ENCODE assay signal across 10 cellular contexts in the genomic region with DNA sequence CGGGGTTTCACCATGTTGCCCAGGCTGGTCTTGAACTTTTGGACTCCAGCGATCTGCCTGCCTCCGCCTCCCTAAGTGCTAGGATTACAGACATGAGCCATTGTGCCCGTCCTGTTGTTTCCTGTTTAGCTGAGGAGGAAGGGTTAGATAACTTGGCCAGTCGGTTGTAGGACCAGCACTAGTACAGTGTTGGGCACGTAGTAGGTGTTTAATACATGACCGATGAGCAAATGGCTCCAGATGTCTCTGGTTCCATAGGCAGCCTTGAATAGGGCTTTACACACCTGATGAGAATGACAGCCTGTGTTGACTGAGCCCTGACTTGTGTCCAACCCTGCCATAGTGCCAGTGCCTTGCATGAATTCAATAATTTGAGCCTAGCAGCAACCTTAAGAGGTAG. TPM values are rescaled to one million over a fixed set of nuclear protein-coding genes. Genes with fewer than 3 reads are reported as not detected.
DNase-seq lines count a peak whose midpoint lies in the region; ATAC-seq and TF ChIP-seq lines count a peak whose summit lies in the region.
"Had no signal": no experiment of that assay in that cellular context is flagged by ENCODE, and none has a peak within 500 bp of the region (broad histone marks: within the 10 kb centered on the region; RNA-seq: fewer than 3 reads in every experiment).

No MANE protein-coding gene starts in this region.

- H3K27me3 ChIP-seq in hepatocyte (no peaks in the 10 kb centered on the region), SJCRH30 (no peaks in the 10 kb centered on the region)
- H3K27me3 ChIP-seq: gastroesophageal sphincter had no signal

- H3K27ac Mint-ChIP-seq in activated naive CD4-positive, alpha-beta T cell treated with anti-CD3 and anti-CD28 coated beads, Interleukin-2, amount 50 U/mL, for 24 hours: no peak overlapping the region
- peak overlapping the region in 1 of 2 donors; percentile 37 for H3K27ac Mint-ChIP-seq in activated naive CD4-positive, alpha-beta T cell treated with anti-CD3 and anti-CD28 coated beads, Interleukin-2, amount 50 U/mL, for 72 hours
- peak overlapping the region; percentile 49 for H3K27ac Mint-ChIP-seq in activated CD8-positive, alpha-beta T cell treated with anti-CD3 and anti-CD28 coated beads, Interleukin-2, amount 10 ng/mL, durations not matched to agents 7 days and 5 days
- peak overlapping the region; percentile 55 for H3K27ac Mint-ChIP-seq in type B pancreatic cell

- H3K9me3 ChIP-seq in hepatocyte (ENCODE audit: low read depth) (no peaks in the 10 kb centered on the region), SJCRH30 (replicated peaks) (no peaks in the 10 kb centered on the region)
- H3K9me3 ChIP-seq: gastroesophageal sphincter had no signal

- H3K79me2 ChIP-seq in hepatocyte: peaks cover 84% of the 10 kb centered on the region

- H3K4me1 ChIP-seq in hepatocyte (ENCODE audit: insufficient read depth): peaks cover 21% of the 10 kb centered on the region
- no peaks in the 10 kb centered on the region; the same call in 1 of the 2 replicates for H3K4me1 ChIP-seq in SJCRH30

- H3K4me1 Mint-ChIP-seq in activated naive CD4-positive, alpha-beta T cell treated with anti-CD3 and anti-CD28 coated beads, Interleukin-2, amount 50 U/mL, for 24 hours: peaks cover 55% of the 10 kb centered on the region
- peaks cover 55% of the 10 kb centered on the region for H3K4me1 Mint-ChIP-seq in activated CD8-positive, alpha-beta T cell treated with anti-CD3 and anti-CD28 coated beads, Interleukin-2, amount 10 ng/mL, durations not matched to agents 7 days and 5 days (ENCODE audit: low read depth)
- peaks cover 31% of the 10 kb centered on the region for H3K4me1 Mint-ChIP-seq in type B pancreatic cell (ENCODE audit: unreplicated experiment)

- peak overlapping the region; percentile 90 for H3K4me3 Mint-ChIP-seq in activated naive CD4-positive, alpha-beta T cell treated with anti-CD3 and anti-CD28 coated beads, Interleukin-2, amount 50 U/mL, for 24 hours
- peak overlapping the region; percentile 43 for H3K4me3 Mint-ChIP-seq in activated CD8-positive, alpha-beta T cell treated with anti-CD3 and anti-CD28 coated beads, Interleukin-2, amount 10 ng/mL, durations not matched to agents 7 days and 5 days
- H3K4me3 Mint-ChIP-seq in type B pancreatic cell: peak overlapping the region; percentile 75

- H3K27ac ChIP-seq in hepatocyte (peak overlapping the region; percentile 6), SJCRH30 (no peak overlapping the region)

- POLR2A ChIA-PET in activated CD8-positive, alpha-beta T cell treated with anti-CD3 and anti-CD28 coated beads, Interleukin-2, amount 10 ng/mL, durations not matched to agents 7 days and 5 days (lab: Charles Lee): interaction anchor here (0.8 kb wide), 1 partner anchor 9 kb away, joined by 3 read pairs; no protein-coding TSS in a partner anchor

- no peaks in the 10 kb centered on the region for H3K9me3 Mint-ChIP-seq in activated naive CD4-positive, alpha-beta T cell treated with anti-CD3 and anti-CD28 coated beads, Interleukin-2, amount 50 U/mL, for 24 hours
- no peaks in the 10 kb centered on the region for H3K9me3 Mint-ChIP-seq in activated naive CD4-positive, alpha-beta T cell treated with anti-CD3 and anti-CD28 coated beads, Interleukin-2, amount 50 U/mL, for 72 hours
- no peaks in the 10 kb centered on the region for H3K9me3 Mint-ChIP-seq in activated CD8-positive, alpha-beta T cell treated with anti-CD3 and anti-CD28 coated beads, Interleukin-2, amount 10 ng/mL, durations not matched to agents 7 days and 5 days (ENCODE audit: insufficient read depth)
- H3K9me3 Mint-ChIP-seq in type B pancreatic cell: no peaks in the 10 kb centered on the region
- H3K9me3 Mint-ChIP-seq: CD14-positive monocyte had no signal

- no peaks in the 10 kb centered on the region for H3K9me2 ChIP-seq in hepatocyte (replicated peaks; ENCODE audit: insufficient read depth)

- 83% methylated on average over 7 of the region's 7 CpGs for WGBS in hepatocyte (ENCODE audit: low lambda C conversion rate, missing lambda C conversion rate)

- H4K20me1 ChIP-seq in hepatocyte (ENCODE audit: insufficient read depth, poor library complexity, severe bottlenecking): peaks cover 53% of the 10 kb centered on the region

- no peak overlapping the region for H3K4me3 ChIP-seq in hepatocyte
- no peak overlapping the region for H3K4me3 ChIP-seq in SJCRH30

- peaks cover 3% of the 10 kb centered on the region for H3K36me3 Mint-ChIP-seq in activated naive CD4-positive, alpha-beta T cell treated with anti-CD3 and anti-CD28 coated beads, Interleukin-2, amount 50 U/mL, for 24 hours
- peaks cover 20 to 24% of the 10 kb centered on the region in 2 donors for H3K36me3 Mint-ChIP-seq in activated naive CD4-positive, alpha-beta T cell treated with anti-CD3 and anti-CD28 coated beads, Interleukin-2, amount 50 U/mL, for 72 hours
- peaks cover 36% of the 10 kb centered on the region for H3K36me3 Mint-ChIP-seq in activated CD8-positive, alpha-beta T cell treated with anti-CD3 and anti-CD28 coated beads, Interleukin-2, amount 10 ng/mL, durations not matched to agents 7 days and 5 days (ENCODE audit: low read depth)
- H3K36me3 Mint-ChIP-seq in type B pancreatic cell: peaks cover 16% of the 10 kb centered on the region

- no peak overlapping the region for H2AFZ ChIP-seq in hepatocyte

- TF ChIP-seq CTCF in hepatocyte (IDR thresholded peaks at IDR 0.05; ENCODE audit: poor library complexity) (no peak), type B pancreatic cell (conservative IDR thresholded peaks at IDR 0.05) (no peak)

- H3K36me3 ChIP-seq in hepatocyte (replicated peaks; ENCODE audit: insufficient read depth, low read depth): no peaks in the 10 kb centered on the region
- peaks cover 31% of the 10 kb centered on the region for H3K36me3 ChIP-seq in SJCRH30

- no peak for ATAC-seq in activated naive CD4-positive, alpha-beta T cell treated with anti-CD3 and anti-CD28 coated beads, Interleukin-2, amount 50 U/mL, for 72 hours
- no peak for ATAC-seq in activated CD8-positive, alpha-beta T cell treated with anti-CD3 and anti-CD28 coated beads, Interleukin-2, amount 10 ng/mL, durations not matched to agents 7 days and 5 days
- ATAC-seq: gastroesophageal sphincter had no signal

- CTCF ChIA-PET in activated CD8-positive, alpha-beta T cell treated with anti-CD3 and anti-CD28 coated beads, Interleukin-2, amount 10 ng/mL, durations not matched to agents 7 days and 5 days (lab: Charles Lee): interaction anchor here (0.7 to 1.2 kb wide), 3 partner anchors 10 to 69 kb away, joined by 3 to 5 read pairs (median 3); partner anchors contain the start of gene MRPL41

- peak overlapping the region; percentile 81 for H3K4me2 ChIP-seq in hepatocyte

- no peak for DNase-seq in activated naive CD4-positive, alpha-beta T cell treated with anti-CD3 and anti-CD28 coated beads, Interleukin-2, amount 50 U/mL, for 72 hours (ENCODE audit: low spot score in 2 of 2)
- DNase-seq in activated CD8-positive, alpha-beta T cell treated with anti-CD3 and anti-CD28 coated beads, Interleukin-2, amount 10 ng/mL, durations not matched to agents 7 days and 5 days: no peak
- DNase-seq in hepatocyte (ENCODE audit: low spot score) (no peak), type B pancreatic cell (ENCODE audit: extremely low spot score, unreplicated experiment) (no peak), RPMI8226 (no peak), C1 segment of cervical spinal cord (lab: John Stamatoyannopoulos, UW) (no peak), SJCRH30 (no peak)

- H3K27me3 Mint-ChIP-seq in activated naive CD4-positive, alpha-beta T cell treated with anti-CD3 and anti-CD28 coated beads, Interleukin-2, amount 50 U/mL, for 24 hours: no peaks in the 10 kb centered on the region
- no peaks in the 10 kb centered on the region for H3K27me3 Mint-ChIP-seq in activated CD8-positive, alpha-beta T cell treated with anti-CD3 and anti-CD28 coated beads, Interleukin-2, amount 10 ng/mL, durations not matched to agents 7 days and 5 days (ENCODE audit: low read depth)
- H3K27me3 Mint-ChIP-seq in type B pancreatic cell: no peaks in the 10 kb centered on the region

RNA-seq across cellular contexts. Expression of gene EHMT1, which starts 1.8 kb away (rescaled TPM):
- 10 to 100 TPM; 80.4 to 85.0 TPM for total RNA-seq in activated naive CD4-positive, alpha-beta T cell treated with anti-CD3 and anti-CD28 coated beads, Interleukin-2, amount 50 U/mL, for 72 hours
- 100 to 1,000 TPM; 112 to 115 TPM for total RNA-seq in activated CD8-positive, alpha-beta T cell treated with anti-CD3 and anti-CD28 coated beads, Interleukin-2, amount 10 ng/mL, durations not matched to agents 7 days and 5 days
- total RNA-seq in hepatocyte (40.6 and 46.0 TPM in 2 replicates), type B pancreatic cell (ENCODE audit: low replicate concordance) (99.8 and 111 TPM in 2 replicates)
- polyA plus RNA-seq in hepatocyte: 47.0 and 47.7 TPM in 2 replicates
- 77.3 and 79.6 TPM in 2 replicates for total RNA-seq in SJCRH30 (2014; rRNA removed; shearing (Covaris generic))

RNA-seq across cellular contexts. Expression of gene ARRDC1, which starts 15.1 kb away (rescaled TPM):
- total RNA-seq in activated naive CD4-positive, alpha-beta T cell treated with anti-CD3 and anti-CD28 coated beads, Interleukin-2, amount 50 U/mL, for 72 hours: 10 to 100 TPM; 34.4 to 40.9 TPM
- total RNA-seq in activated CD8-positive, alpha-beta T cell treated with anti-CD3 and anti-CD28 coated beads, Interleukin-2, amount 10 ng/mL, durations not matched to agents 7 days and 5 days: 10 to 100 TPM; 42.3 to 45.1 TPM
- 62.7 and 86.0 TPM in 2 replicates for total RNA-seq in hepatocyte
- 102 and 109 TPM in 2 replicates for polyA plus RNA-seq in hepatocyte
- 46.4 and 96.6 TPM in 2 replicates for total RNA-seq in type B pancreatic cell (ENCODE audit: low replicate concordance)
- 4.5 and 5.4 TPM in 2 replicates for total RNA-seq in SJCRH30 (2014; rRNA removed; shearing (Covaris generic))

RNA-seq across cellular contexts. Expression of gene ZMYND19, which starts 30.3 kb away (rescaled TPM):
- total RNA-seq in activated naive CD4-positive, alpha-beta T cell treated with anti-CD3 and anti-CD28 coated beads, Interleukin-2, amount 50 U/mL, for 72 hours: 10 to 100 TPM; 32.9 to 63.5 TPM
- 10 to 100 TPM; 35.4 to 38.3 TPM for total RNA-seq in activated CD8-positive, alpha-beta T cell treated with anti-CD3 and anti-CD28 coated beads, Interleukin-2, amount 10 ng/mL, durations not matched to agents 7 days and 5 days
- total RNA-seq in hepatocyte (20.4 and 24.3 TPM in 2 replicates), type B pancreatic cell (ENCODE audit: low replicate concordance) (41.7 and 45.3 TPM in 2 replicates)
- 46.9 and 50.3 TPM in 2 replicates for polyA plus RNA-seq in hepatocyte
- total RNA-seq in SJCRH30 (2014; rRNA removed; shearing (Covaris generic)): 46.9 and 48.8 TPM in 2 replicates

RNA-seq across cellular contexts. Expression of gene DPH7, which starts 41.9 kb away (rescaled TPM):
- 10 to 100 TPM; 30.1 to 64.7 TPM for total RNA-seq in activated naive CD4-positive, alpha-beta T cell treated with anti-CD3 and anti-CD28 coated beads, Interleukin-2, amount 50 U/mL, for 72 hours
- total RNA-seq in activated CD8-positive, alpha-beta T cell treated with anti-CD3 and anti-CD28 coated beads, Interleukin-2, amount 10 ng/mL, durations not matched to agents 7 days and 5 days: 10 to 100 TPM; 36.8 to 37.1 TPM
- total RNA-seq in hepatocyte: 26.8 and 28.3 TPM in 2 replicates
- 36.9 and 45.5 TPM in 2 replicates for polyA plus RNA-seq in hepatocyte
- 33.8 and 45.8 TPM in 2 replicates for total RNA-seq in type B pancreatic cell (ENCODE audit: low replicate concordance)
- total RNA-seq in SJCRH30 (2014; rRNA removed; shearing (Covaris generic)): 27.5 and 31.7 TPM in 2 replicates
